Comparison of ENCODE assay signal across 1 cellular context in the genomic region with DNA sequence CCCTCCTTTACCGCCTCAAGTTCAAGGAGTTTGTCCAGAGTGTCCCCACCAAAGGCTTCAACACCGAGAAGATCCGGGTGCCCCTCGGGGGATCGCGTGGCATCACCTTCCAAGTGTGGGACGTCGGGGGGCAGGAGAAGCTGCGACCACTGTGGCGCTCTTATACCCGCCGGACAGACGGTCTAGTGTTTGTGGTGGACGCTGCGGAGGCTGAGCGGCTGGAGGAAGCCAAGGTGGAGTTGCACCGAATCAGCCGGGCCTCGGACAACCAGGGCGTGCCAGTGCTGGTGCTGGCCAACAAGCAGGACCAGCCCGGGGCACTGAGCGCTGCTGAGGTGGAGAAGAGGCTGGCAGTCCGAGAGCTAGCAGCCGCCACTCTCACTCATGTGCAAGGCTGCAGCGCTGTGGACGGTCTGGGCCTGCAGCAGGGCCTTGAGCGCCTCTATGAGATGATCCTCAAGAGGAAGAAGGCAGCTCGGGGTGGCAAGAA.
TF ChIP-seq lines count a peak whose summit lies in the region.

No MANE protein-coding gene starts in this region.

TF ChIP-seq in HepG2, 621 proteins besides CTCF, POLR2A, EP300 and RAD21 (continued from another document and continues in another):
- TF ChIP-seq, protein P1, sequence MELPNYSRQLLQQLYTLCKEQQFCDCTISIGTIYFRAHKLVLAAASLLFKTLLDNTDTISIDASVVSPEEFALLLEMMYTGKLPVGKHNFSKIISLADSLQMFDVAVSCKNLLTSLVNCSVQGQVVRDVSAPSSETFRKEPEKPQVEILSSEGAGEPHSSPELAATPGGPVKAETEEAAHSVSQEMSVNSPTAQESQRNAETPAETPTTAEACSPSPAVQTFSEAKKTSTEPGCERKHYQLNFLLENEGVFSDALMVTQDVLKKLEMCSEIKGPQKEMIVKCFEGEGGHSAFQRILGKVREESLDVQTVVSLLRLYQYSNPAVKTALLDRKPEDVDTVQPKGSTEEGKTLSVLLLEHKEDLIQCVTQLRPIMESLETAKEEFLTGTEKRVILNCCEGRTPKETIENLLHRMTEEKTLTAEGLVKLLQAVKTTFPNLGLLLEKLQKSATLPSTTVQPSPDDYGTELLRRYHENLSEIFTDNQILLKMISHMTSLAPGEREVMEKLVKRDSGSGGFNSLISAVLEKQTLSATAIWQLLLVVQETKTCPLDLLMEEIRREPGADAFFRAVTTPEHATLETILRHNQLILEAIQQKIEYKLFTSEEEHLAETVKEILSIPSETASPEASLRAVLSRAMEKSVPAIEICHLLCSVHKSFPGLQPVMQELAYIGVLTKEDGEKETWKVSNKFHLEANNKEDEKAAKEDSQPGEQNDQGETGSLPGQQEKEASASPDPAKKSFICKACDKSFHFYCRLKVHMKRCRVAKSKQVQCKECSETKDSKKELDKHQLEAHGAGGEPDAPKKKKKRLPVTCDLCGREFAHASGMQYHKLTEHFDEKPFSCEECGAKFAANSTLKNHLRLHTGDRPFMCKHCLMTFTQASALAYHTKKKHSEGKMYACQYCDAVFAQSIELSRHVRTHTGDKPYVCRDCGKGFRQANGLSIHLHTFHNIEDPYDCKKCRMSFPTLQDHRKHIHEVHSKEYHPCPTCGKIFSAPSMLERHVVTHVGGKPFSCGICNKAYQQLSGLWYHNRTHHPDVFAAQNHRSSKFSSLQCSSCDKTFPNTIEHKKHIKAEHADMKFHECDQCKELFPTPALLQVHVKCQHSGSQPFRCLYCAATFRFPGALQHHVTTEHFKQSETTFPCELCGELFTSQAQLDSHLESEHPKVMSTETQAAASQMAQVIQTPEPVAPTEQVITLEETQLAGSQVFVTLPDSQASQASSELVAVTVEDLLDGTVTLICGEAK (IDR thresholded peaks at IDR 0.05), result no peak
- TF ChIP-seq, protein P1 (CRISPR knock-in tag; IDR thresholded peaks at IDR 0.05), result peak; percentile 31; the same call in 1 of the 2 replicates
- TF ChIP-seq PRMT3 (CRISPR knock-in tag; IDR thresholded peaks at IDR 0.05; ENCODE audit: borderline replicate concordance, low read depth) (no peak), KDM5A (IDR thresholded peaks at IDR 0.05; ENCODE audit: borderline replicate concordance, low read length) (no peak), NR2F1 (CRISPR knock-in tag; IDR thresholded peaks at IDR 0.05) (no peak), JDP2 (CRISPR knock-in tag; IDR thresholded peaks at IDR 0.05; ENCODE audit: borderline replicate concordance) (no peak), NCOR1 (IDR thresholded peaks at IDR 0.05; ENCODE audit: borderline replicate concordance, low read length) (no peak), ZNF350 (CRISPR knock-in tag; IDR thresholded peaks at IDR 0.05; ENCODE audit: borderline replicate concordance, low read depth) (peak; percentile 23; the same call in 1 of the 2 replicates), ZC3H4 (CRISPR knock-in tag; IDR thresholded peaks at IDR 0.05; ENCODE audit: borderline replicate concordance) (no peak), NR2C2 (CRISPR knock-in tag; IDR thresholded peaks at IDR 0.05; ENCODE audit: borderline replicate concordance) (no peak), ZFP82 (CRISPR knock-in tag; IDR thresholded peaks at IDR 0.05; ENCODE audit: borderline replicate concordance) (no peak), ZFYVE20 (CRISPR knock-in tag; IDR thresholded peaks at IDR 0.05; ENCODE audit: borderline replicate concordance, low read depth) (no peak), RBFOX2 (IDR thresholded peaks at IDR 0.05; ENCODE audit: low read depth, low read length) (peak; percentile 64), ELF4 (CRISPR knock-in tag; IDR thresholded peaks at IDR 0.05; ENCODE audit: borderline replicate concordance) (no peak), SPEN (CRISPR knock-in tag; IDR thresholded peaks at IDR 0.05; ENCODE audit: low read depth) (no peak), CHCHD3 (CRISPR knock-in tag; IDR thresholded peaks at IDR 0.05) (no peak), ZNF891 (CRISPR knock-in tag; IDR thresholded peaks at IDR 0.05) (peak; percentile 50; the same call in 1 of the 2 replicates), KLF15 (CRISPR knock-in tag; IDR thresholded peaks at IDR 0.05; ENCODE audit: borderline replicate concordance) (no peak), GATA4 (IDR thresholded peaks at IDR 0.05; ENCODE audit: borderline replicate concordance, low read depth) (no peak), HOXA3 (CRISPR knock-in tag; IDR thresholded peaks at IDR 0.05) (no peak), KAT2B (IDR thresholded peaks at IDR 0.05; ENCODE audit: borderline replicate concordance, low read depth, low read length) (no peak), ZNF776 (CRISPR knock-in tag; IDR thresholded peaks at IDR 0.05) (peak; percentile 42), KDM5B (CRISPR knock-in tag; IDR thresholded peaks at IDR 0.05; ENCODE audit: borderline replicate concordance) (peak; percentile 47; the same call in 1 of the 2 replicates), NFIB (CRISPR knock-in tag; IDR thresholded peaks at IDR 0.05; ENCODE audit: borderline replicate concordance) (no peak), ZNF142 (CRISPR knock-in tag; IDR thresholded peaks at IDR 0.05) (no peak), FOXP4 (CRISPR knock-in tag; IDR thresholded peaks at IDR 0.05) (no peak), PHB2 (IDR thresholded peaks at IDR 0.05; ENCODE audit: partially characterized antibody) (no peak), DPF2 (CRISPR knock-in tag; IDR thresholded peaks at IDR 0.05; ENCODE audit: borderline replicate concordance, low read depth) (no peak), POGZ (CRISPR knock-in tag; IDR thresholded peaks at IDR 0.05) (peak; percentile 19; the same call in 1 of the 2 replicates), JUNB (CRISPR knock-in tag; IDR thresholded peaks at IDR 0.05; ENCODE audit: borderline replicate concordance) (no peak), ZNF33B (CRISPR knock-in tag; IDR thresholded peaks at IDR 0.05) (no peak), NR0B2 (CRISPR knock-in tag; IDR thresholded peaks at IDR 0.05) (0 out of 2 replicates have a peak, but pooled peaks have one; percentile 47), RFX5 (IDR thresholded peaks at IDR 0.05; ENCODE audit: low read depth, low read length) (no peak), BRD4 (CRISPR knock-in tag; IDR thresholded peaks at IDR 0.05) (no peak), ATM (IDR thresholded peaks at IDR 0.05; ENCODE audit: borderline replicate concordance) (no peak), NFE2 (CRISPR knock-in tag; IDR thresholded peaks at IDR 0.05) (no peak), ZNF12 (CRISPR knock-in tag; IDR thresholded peaks at IDR 0.05) (no peak), ZC3H13 (CRISPR knock-in tag; IDR thresholded peaks at IDR 0.05) (peak; percentile 68; the same call in 1 of the 2 replicates), CBFB (CRISPR knock-in tag; IDR thresholded peaks at IDR 0.05) (no peak), MXI1 (IDR thresholded peaks at IDR 0.05; ENCODE audit: borderline replicate concordance, low read depth, low read length) (no peak)
- TF ChIP-seq, protein P2, sequence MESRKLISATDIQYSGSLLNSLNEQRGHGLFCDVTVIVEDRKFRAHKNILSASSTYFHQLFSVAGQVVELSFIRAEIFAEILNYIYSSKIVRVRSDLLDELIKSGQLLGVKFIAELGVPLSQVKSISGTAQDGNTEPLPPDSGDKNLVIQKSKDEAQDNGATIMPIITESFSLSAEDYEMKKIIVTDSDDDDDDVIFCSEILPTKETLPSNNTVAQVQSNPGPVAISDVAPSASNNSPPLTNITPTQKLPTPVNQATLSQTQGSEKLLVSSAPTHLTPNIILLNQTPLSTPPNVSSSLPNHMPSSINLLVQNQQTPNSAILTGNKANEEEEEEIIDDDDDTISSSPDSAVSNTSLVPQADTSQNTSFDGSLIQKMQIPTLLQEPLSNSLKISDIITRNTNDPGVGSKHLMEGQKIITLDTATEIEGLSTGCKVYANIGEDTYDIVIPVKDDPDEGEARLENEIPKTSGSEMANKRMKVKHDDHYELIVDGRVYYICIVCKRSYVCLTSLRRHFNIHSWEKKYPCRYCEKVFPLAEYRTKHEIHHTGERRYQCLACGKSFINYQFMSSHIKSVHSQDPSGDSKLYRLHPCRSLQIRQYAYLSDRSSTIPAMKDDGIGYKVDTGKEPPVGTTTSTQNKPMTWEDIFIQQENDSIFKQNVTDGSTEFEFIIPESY (CRISPR knock-in tag; IDR thresholded peaks at IDR 0.05), result peak; percentile 85
